In genomic region chr3:128334766-128335165, GRCh38 we compare ENCODE assay signal across 17 cellular contexts.
DNase-seq lines count a peak whose midpoint lies in the region; ATAC-seq and TF ChIP-seq lines count a peak whose summit lies in the region.
"Had no signal": no experiment of that assay in that cellular context is flagged by ENCODE, and none has a peak within 500 bp of the region (broad histone marks: within the 10 kb centered on the region; RNA-seq: fewer than 3 reads in every experiment).

No MANE protein-coding gene starts in this region.

- no peaks in the 10 kb centered on the region for H3K27me3 Mint-ChIP-seq in Caco-2 (ENCODE audit: insufficient read depth, unreplicated experiment)
- H3K27me3 Mint-ChIP-seq in activated T-helper 17 cell treated with anti-CD3 and anti-CD28 coated beads, Interleukin-2, amount 50 U/mL, for 72 hours, result no peaks in the 10 kb centered on the region
- H3K27me3 Mint-ChIP-seq: B cell, IgD-negative memory B cell had no signal

- peak overlapping the region; percentile 8 for H4K8ac ChIP-seq in trophoblast cell (ENCODE audit: low read depth, low read length)

- peak overlapping the region; percentile 22 for H3K27ac Mint-ChIP-seq in Caco-2 (ENCODE audit: unreplicated experiment)
- H3K27ac Mint-ChIP-seq in activated T-helper 17 cell treated with anti-CD3 and anti-CD28 coated beads, Interleukin-2, amount 50 U/mL, for 72 hours, result peak overlapping the region; percentile 51
- peak overlapping the region in 1 of 2 donors; percentile 32 for H3K27ac Mint-ChIP-seq in activated naive CD4-positive, alpha-beta T cell treated with anti-CD3 and anti-CD28 coated beads, Interleukin-2, amount 50 U/mL, for 72 hours
- H3K27ac Mint-ChIP-seq: B cell, IgD-negative memory B cell had no signal

- H3K4me3 ChIP-seq in Caco-2 (ENCODE audit: low read depth, low read length) (no peak overlapping the region), trophoblast cell (ENCODE audit: low read depth, low read length) (no peak overlapping the region), upper lobe of right lung (no peak overlapping the region)
- H3K4me3 ChIP-seq: Peyer's patch, SJCRH30 had no signal

- H3K4me3 Mint-ChIP-seq in Caco-2 (ENCODE audit: unreplicated experiment), result no peak overlapping the region
- H3K4me3 Mint-ChIP-seq in activated T-helper 17 cell treated with anti-CD3 and anti-CD28 coated beads, Interleukin-2, amount 50 U/mL, for 72 hours, result no peak overlapping the region
- H3K4me3 Mint-ChIP-seq: B cell, IgD-negative memory B cell had no signal

- no peak overlapping the region for H3K23ac ChIP-seq in trophoblast cell (ENCODE audit: low read length)

- no peak overlapping the region for H4K12ac ChIP-seq in trophoblast cell (ENCODE audit: low read depth, low read length)

- H3K4me1 Mint-ChIP-seq in Caco-2 (ENCODE audit: low read depth, unreplicated experiment), result peaks cover 44% of the 10 kb centered on the region
- peaks cover 5% of the 10 kb centered on the region for H3K4me1 Mint-ChIP-seq in activated T-helper 17 cell treated with anti-CD3 and anti-CD28 coated beads, Interleukin-2, amount 50 U/mL, for 72 hours
- H3K4me1 Mint-ChIP-seq: B cell, IgD-negative memory B cell had no signal

- no peak overlapping the region for H3K27ac ChIP-seq in trophoblast cell (ENCODE audit: low read depth, low read length)
- no peak overlapping the region for H3K27ac ChIP-seq in upper lobe of right lung
- H3K27ac ChIP-seq: HL-60, KMS-11, Peyer's patch, SJCRH30 had no signal

- CTCF ChIA-PET in Caco-2 (lab: Charles Lee), result interaction anchor here (1.4 kb wide), 1 partner anchor 12 kb away, joined by 7 read pairs; no protein-coding TSS in a partner anchor

- BruUV-seq in Caco-2 (replicated peaks; lab: Mats Ljungman, UMichigan), result no TSS peak

- H4K91ac ChIP-seq in trophoblast cell (ENCODE audit: low read depth, low read length), result peak overlapping the region; percentile 60

- peaks cover 4% of the 10 kb centered on the region for H3K79me2 ChIP-seq in trophoblast cell (ENCODE audit: control insufficient read depth, insufficient read depth, low read length, poor library complexity)

- H3K27me3 ChIP-seq in Caco-2 (replicated peaks; ENCODE audit: control insufficient read depth, insufficient read depth, low read length) (no peaks in the 10 kb centered on the region), trophoblast cell (ENCODE audit: insufficient read depth, low read length) (no peaks in the 10 kb centered on the region), upper lobe of right lung (no peaks in the 10 kb centered on the region)
- H3K27me3 ChIP-seq: Peyer's patch, SJCRH30 had no signal

- H3K4ac ChIP-seq in trophoblast cell (ENCODE audit: low read depth, low read length), result no peak overlapping the region

- peak overlapping the region; percentile 29 for H2BK12ac ChIP-seq in trophoblast cell (ENCODE audit: low read length)

- H3K79me1 ChIP-seq in trophoblast cell (ENCODE audit: low read length), result peaks cover 15% of the 10 kb centered on the region

- TF ChIP-seq CTCF in Caco-2 (IDR thresholded peaks at IDR 0.05; ENCODE audit: insufficient read depth in 1 of 2, low read depth in 1 of 2, low read length in 1 of 2, severe bottlenecking in 1 of 2, unreplicated experiment in 1 of 2) (no peak), upper lobe of right lung (IDR thresholded peaks at IDR 0.05) (no peak)

- H3K4me1 ChIP-seq in Caco-2 (peaks cover 43% of the 10 kb centered on the region), trophoblast cell (ENCODE audit: control insufficient read depth in 1 of 2, insufficient read depth in 2 of 2, low read length in 2 of 2) (peaks cover 21 to 32% of the 10 kb centered on the region in 2 experiments), upper lobe of right lung (no peaks in the 10 kb centered on the region)
- H3K4me1 ChIP-seq: Peyer's patch had no signal

- H3K18ac ChIP-seq in trophoblast cell (ENCODE audit: low read length), result peak overlapping the region; percentile 42

- H3K9ac ChIP-seq in trophoblast cell (ENCODE audit: low read length), result no peak overlapping the region
- H3K9ac ChIP-seq: KMS-11 had no signal

- peak overlapping the region; percentile 12 for H3K14ac ChIP-seq in trophoblast cell (ENCODE audit: low read length)

- H2BK120ac ChIP-seq in trophoblast cell (ENCODE audit: insufficient read depth, low read length, poor library complexity), result peak overlapping the region; percentile 40

- no peak overlapping the region for H3K4me2 ChIP-seq in trophoblast cell (ENCODE audit: low read length)
- H3K4me2 ChIP-seq: KMS-11 had no signal

- no peaks in the 10 kb centered on the region for H3K36me3 ChIP-seq in Caco-2 (ENCODE audit: control insufficient read depth, insufficient read depth, low read length)
- no peaks in the 10 kb centered on the region for H3K36me3 ChIP-seq in trophoblast cell (ENCODE audit: control insufficient read depth in 1 of 2, insufficient read depth in 2 of 2, low read length in 2 of 2)
- no peaks in the 10 kb centered on the region for H3K36me3 ChIP-seq in upper lobe of right lung
- H3K36me3 ChIP-seq: SJCRH30 had no signal

- H3K9me3 Mint-ChIP-seq in Caco-2 (ENCODE audit: unreplicated experiment), result no peaks in the 10 kb centered on the region
- no peaks in the 10 kb centered on the region for H3K9me3 Mint-ChIP-seq in activated T-helper 17 cell treated with anti-CD3 and anti-CD28 coated beads, Interleukin-2, amount 50 U/mL, for 72 hours
- no peaks in the 10 kb centered on the region for H3K9me3 Mint-ChIP-seq in activated naive CD4-positive, alpha-beta T cell treated with anti-CD3 and anti-CD28 coated beads, Interleukin-2, amount 50 U/mL, for 72 hours
- H3K9me3 Mint-ChIP-seq: IgD-negative memory B cell had no signal

- peaks cover 4% of the 10 kb centered on the region for H3K36me3 Mint-ChIP-seq in Caco-2 (ENCODE audit: insufficient read depth, unreplicated experiment)
- no peaks in the 10 kb centered on the region for H3K36me3 Mint-ChIP-seq in activated T-helper 17 cell treated with anti-CD3 and anti-CD28 coated beads, Interleukin-2, amount 50 U/mL, for 72 hours (ENCODE audit: low read depth)
- no peaks in the 10 kb centered on the region for H3K36me3 Mint-ChIP-seq in activated naive CD4-positive, alpha-beta T cell treated with anti-CD3 and anti-CD28 coated beads, Interleukin-2, amount 50 U/mL, for 72 hours

- H2AK5ac ChIP-seq in trophoblast cell (ENCODE audit: low read length), result peak overlapping the region; percentile 9

- no peak overlapping the region for H2BK5ac ChIP-seq in trophoblast cell (ENCODE audit: low read depth, low read length, poor library complexity)

- POLR2A ChIA-PET in Caco-2 (lab: Charles Lee), result interaction anchor here (0.5 kb wide), 1 partner anchor 31 kb away, joined by 3 read pairs; no protein-coding TSS in a partner anchor

- no CpG with 5 or more reads among the region's 3 CpGs for WGBS in trophoblast cell (ENCODE audit: extremely low coverage, insufficient coverage, insufficient read length)

- no peaks in the 10 kb centered on the region for H3K9me3 ChIP-seq in Caco-2
- no peaks in the 10 kb centered on the region for H3K9me3 ChIP-seq in trophoblast cell (ENCODE audit: insufficient read depth, low read depth, low read length)
- no peaks in the 10 kb centered on the region for H3K9me3 ChIP-seq in upper lobe of right lung
- H3K9me3 ChIP-seq: Peyer's patch, SJCRH30 had no signal

- ATAC-seq in activated T-helper 17 cell treated with anti-CD3 and anti-CD28 coated beads, Interleukin-2, amount 50 U/mL, for 72 hours (replicated peaks), result no peak
- ATAC-seq in upper lobe of right lung (no peak), HG03439 (IDR thresholded peaks at IDR 0.05; ENCODE audit: unreplicated experiment) (no peak)
- ATAC-seq in activated naive CD4-positive, alpha-beta T cell treated with anti-CD3 and anti-CD28 coated beads, Interleukin-2, amount 50 U/mL, for 72 hours, result no peak
- ATAC-seq: SK-N-SH treated with all-trans-retinoic acid at 6 μM for 48 hours had no signal

- DNase-seq in Caco-2, result no peak
- no peak for DNase-seq in trophoblast cell
- DNase-seq in upper lobe of right lung, result peak; percentile 35
- DNase-seq in activated naive CD4-positive, alpha-beta T cell treated with anti-CD3 and anti-CD28 coated beads, Interleukin-2, amount 50 U/mL, for 72 hours (ENCODE audit: low spot score in 2 of 2), result no peak
- DNase-seq in foreskin melanocyte, result no peak
- DNase-seq: GOT3, HCEC 1CT, MM.1S, SJCRH30 had no signal

- intact Hi-C loops in Caco-2 (cut with micrococcal nuclease; ENCODE audit: unreplicated experiment) (no loop called here), upper lobe of right lung (cut with DNase I) (no loop called here)

- H2AFZ ChIP-seq in trophoblast cell (ENCODE audit: insufficient read depth, low read length, poor library complexity), result no peak overlapping the region
